18 cellular contexts compared by ENCODE assay signal in genomic region chr6:129131282-129131681, GRCh38.
DNase-seq lines count a peak whose midpoint lies in the region; ATAC-seq and TF ChIP-seq lines count a peak whose summit lies in the region.
"Had no signal": no experiment of that assay in that cellular context is flagged by ENCODE, and none has a peak within 500 bp of the region (broad histone marks: within the 10 kb centered on the region; RNA-seq: fewer than 3 reads in every experiment).

No MANE protein-coding gene starts in this region.

- ATAC-seq in heart right ventricle (peak; percentile 27 to 78 (median 69)), psoas muscle (peak in 3 of 4 donors; percentile 73 to 75 (median 75)), HG02678 (IDR thresholded peaks at IDR 0.05; ENCODE audit: unreplicated experiment) (no peak)
- ATAC-seq: natural killer cell, WTC11 had no signal

- H3K27me3 ChIP-seq in heart right ventricle (no peaks in the 10 kb centered on the region), psoas muscle (ENCODE audit: insufficient read depth in 3 of 3, low read length in 2 of 3) (no peaks in the 10 kb centered on the region), uterus (no peaks in the 10 kb centered on the region)
- H3K27me3 ChIP-seq: MG63, Peyer's patch had no signal

- H3K27ac ChIP-seq in heart right ventricle (peak overlapping the region; percentile 16 to 86 (median 70)), psoas muscle (no peak overlapping the region), uterus (peak overlapping the region; percentile 73 to 83)

- H3K4me1 ChIP-seq in heart right ventricle (peaks cover 8 to 70% (median 58%) of the 10 kb centered on the region in 9 donors), psoas muscle (peaks cover 8% of the 10 kb centered on the region), uterus (no peaks in the 10 kb centered on the region)
- H3K4me1 ChIP-seq: Peyer's patch had no signal

- H3K36me3 ChIP-seq in heart right ventricle (no peaks in the 10 kb centered on the region), psoas muscle (ENCODE audit: insufficient read depth in 1 of 2, low read depth in 1 of 2) (no peaks in the 10 kb centered on the region), uterus (no peaks in the 10 kb centered on the region)
- H3K36me3 ChIP-seq: MG63, Peyer's patch had no signal

- intact Hi-C loops in heart right ventricle (cut with DNase I) = loop anchor here in 2 of 10 donors (5.0 to 10.0 kb wide), 4 partner anchors 34 to 246 kb away; partner anchors contain the start of gene LAMA2 (in 2 of the 2)
- intact Hi-C loops in psoas muscle (cut with DNase I) = no loop called here
- intact Hi-C loops in uterus (cut with DNase I; ENCODE audit: low total_unique reads) = no loop called here

- TF ChIP-seq CTCF in cardiac fibroblast (IDR thresholded peaks at IDR 0.05; ENCODE audit: low read depth, low read length) (no peak), heart right ventricle (IDR thresholded peaks at IDR 0.05) (no peak), psoas muscle (IDR thresholded peaks at IDR 0.05) (no peak), uterus (IDR thresholded peaks at IDR 0.05) (no peak)

- no peak for TF ChIP-seq POLR2A in uterus (IDR thresholded peaks at IDR 0.05)

- DNase-seq in cardiac fibroblast (ENCODE audit: low read depth in 2 of 2) (peak; percentile 47 to 80), heart right ventricle (peak in 1 of 2 donors; percentile 20), psoas muscle (peak; percentile 41 to 70), uterus (peak; percentile 38 to 72), DMS79 (lab: John Stamatoyannopoulos, UW) (no peak), AG08396 (ENCODE audit: low spot score) (no peak)
- DNase-seq: activated gamma-delta T cell; DMS53; MG63; natural killer cell; NCI-H1930; NCI-H524; retina; stimulated activated CD4-positive, alpha-beta T cell treated with anti-CD3 and anti-CD28 coated beads, Interleukin-4, amount 100 ng/mL, for 24 hours; T-helper 1 cell had no signal

- H3K4me3 ChIP-seq in cardiac fibroblast (replicated peaks in 1 of 2; ENCODE audit: low read depth in 2 of 2, low read length in 2 of 2) = no peak overlapping the region
- no peak overlapping the region for H3K4me3 ChIP-seq in heart right ventricle
- no peak overlapping the region for H3K4me3 ChIP-seq in psoas muscle
- no peak overlapping the region for H3K4me3 ChIP-seq in uterus
- H3K4me3 ChIP-seq: MG63, Peyer's patch had no signal

- H3K9me3 ChIP-seq in heart right ventricle = no peaks in the 10 kb centered on the region
- no peaks in the 10 kb centered on the region for H3K9me3 ChIP-seq in psoas muscle
- no peaks in the 10 kb centered on the region for H3K9me3 ChIP-seq in uterus
- H3K9me3 ChIP-seq: MG63, Peyer's patch had no signal

- WGBS in heart right ventricle, 2 donors = 47 to 59% methylated on average over 2 of the region's 2 CpGs
- WGBS in psoas muscle, 3 donors = 31 to 78% (median 37%) methylated on average over 2 of the region's 2 CpGs

Comparison
In these comparisons a context has a peak if more than half of its experiments do, and no peak if none do; other contexts are left out.
1. DNase-seq: peak in cardiac fibroblast (2 of 2), psoas muscle (2 of 2) and uterus (2 of 2); none in DMS79 (single experiment) and AG08396 (single experiment).